18 cellular contexts compared by ENCODE assay signal in genomic region chr1:38772026-38772425, GRCh38.
"Had no signal": no experiment of that assay in that cellular context is flagged by ENCODE, and none has a peak within 500 bp of the region (broad histone marks: within the 10 kb centered on the region; RNA-seq: fewer than 3 reads in every experiment).

No MANE protein-coding gene starts in this region.

- DNase-seq: effector memory CD8-positive, alpha-beta T cell; esophagus squamous epithelium; foreskin fibroblast; glutamatergic neuron; kidney glomerular epithelial cell; mammary epithelial cell; naive thymus-derived CD4-positive, alpha-beta T cell; nephron progenitor cell; small intestine; stimulated activated CD4-positive, alpha-beta T cell treated with anti-CD3 and anti-CD28 coated beads, Interleukin-12 subunit alpha, Interleukin-12 subunit beta, amount 100 ng/mL, for 4 hours; stimulated activated naive CD4-positive, alpha-beta T cell; stomach; substantia nigra; trophoblast cell had no signal

- H3K4me3 ChIP-seq: esophagus squamous epithelium, gastroesophageal sphincter, right atrium auricular region, stomach had no signal

- H3K4me1 ChIP-seq: esophagus squamous epithelium, gastroesophageal sphincter, right atrium auricular region, stomach had no signal

- H3K9me3 ChIP-seq: esophagus squamous epithelium, gastroesophageal sphincter, right atrium auricular region, stomach had no signal

- ATAC-seq: effector memory CD8-positive, alpha-beta T cell; gastroesophageal sphincter; naive thymus-derived CD4-positive, alpha-beta T cell had no signal

- H3K27me3 ChIP-seq: right atrium auricular region had no signal

- H3K36me3 ChIP-seq: esophagus squamous epithelium, gastroesophageal sphincter, right atrium auricular region, stomach had no signal

- H3K27ac ChIP-seq: esophagus squamous epithelium, gastroesophageal sphincter, right atrium auricular region, stomach had no signal

- FAIRE-seq: colon, islet of Langerhans, small intestine had no signal
